17 cellular contexts compared by ENCODE assay signal in the genomic region with DNA sequence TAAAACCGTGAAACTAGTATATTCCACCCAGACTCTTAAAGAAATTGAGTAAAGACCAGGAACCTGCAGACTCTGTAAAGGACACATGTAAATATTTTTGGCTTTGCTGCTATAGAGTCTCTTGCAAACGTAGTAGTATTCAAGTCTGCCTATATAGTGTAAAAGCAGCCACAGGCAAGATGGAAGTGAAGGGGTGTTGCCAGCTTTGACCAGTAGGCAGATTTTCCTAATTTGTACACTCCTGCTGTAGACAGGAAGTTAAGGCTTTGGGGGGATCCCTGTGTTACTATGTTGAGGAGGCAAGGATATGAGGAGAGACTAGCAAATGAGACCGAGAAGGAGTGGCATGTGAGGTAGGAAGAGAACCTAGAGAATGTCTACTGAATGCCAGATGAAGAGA. TPM values are rescaled to one million over a fixed set of nuclear protein-coding genes. Genes with fewer than 3 reads are reported as not detected.
DNase-seq lines count a peak whose midpoint lies in the region; ATAC-seq, FAIRE-seq and TF ChIP-seq lines count a peak whose summit lies in the region.
"Had no signal": no experiment of that assay in that cellular context is flagged by ENCODE, and none has a peak within 500 bp of the region (broad histone marks: within the 10 kb centered on the region; RNA-seq: fewer than 3 reads in every experiment).

No MANE protein-coding gene starts in this region.

- peaks cover 58 to 93% (median 76%) of the 10 kb centered on the region in 4 donors for H3K4me1 Mint-ChIP-seq in CD4-positive, alpha-beta memory T cell
- H3K4me1 Mint-ChIP-seq in HFFc6 (ENCODE audit: low read depth) (peaks cover 61% of the 10 kb centered on the region), neural crest cell (peaks cover 45% of the 10 kb centered on the region)

- peaks cover 92% of the 10 kb centered on the region for H3K4me1 ChIP-seq in CD4-positive, alpha-beta memory T cell (ENCODE audit: insufficient read depth, low read length)

- peak overlapping the region in 5 of 7 donors; percentile 10 to 47 (median 32) for H3K27ac Mint-ChIP-seq in CD4-positive, alpha-beta memory T cell
- H3K27ac Mint-ChIP-seq in HFFc6 (peak overlapping the region; percentile 6; the same call in 1 of the 2 replicates), neural crest cell (ENCODE audit: unreplicated experiment) (no peak overlapping the region)
- H3K27ac Mint-ChIP-seq: activated CD4-positive, alpha-beta T cell treated with anti-CD3 and anti-CD28 coated beads, Interleukin-2, amount 10 ng/mL, durations not matched to agents 7 days and 5 days had no signal

- TF ChIP-seq POLR2A in GM12891 (IDR thresholded peaks at IDR 0.05; ENCODE audit: low read depth, low read length) = no peak

- ATAC-seq in GM21737 (IDR thresholded peaks at IDR 0.05; ENCODE audit: unreplicated experiment) (no peak), HG03039 (IDR thresholded peaks at IDR 0.05; ENCODE audit: unreplicated experiment) (no peak)
- ATAC-seq: gastroesophageal sphincter, left cardiac atrium had no signal

- no peak overlapping the region for H3K4me3 ChIP-seq in CD4-positive, alpha-beta memory T cell (ENCODE audit: low read length in 2 of 2)
- H3K4me3 ChIP-seq in choroid plexus epithelial cell (ENCODE audit: low read depth, low read length) = no peak overlapping the region
- H3K4me3 ChIP-seq: adrenal gland, esophagus muscularis mucosa, gastroesophageal sphincter, spleen had no signal

- peak overlapping the region in 3 of 8 donors; percentile 6 to 21 (median 17) for H3K4me3 Mint-ChIP-seq in CD4-positive, alpha-beta memory T cell
- no peak overlapping the region for H3K4me3 Mint-ChIP-seq in HFFc6
- H3K4me3 Mint-ChIP-seq in neural crest cell = peak overlapping the region; percentile 10
- H3K4me3 Mint-ChIP-seq: activated CD4-positive, alpha-beta T cell treated with anti-CD3 and anti-CD28 coated beads, Interleukin-2, amount 10 ng/mL, durations not matched to agents 7 days and 5 days had no signal

- peaks cover 33 to 61% of the 10 kb centered on the region in 2 donors for H3K36me3 Mint-ChIP-seq in CD4-positive, alpha-beta memory T cell
- peaks cover 43% of the 10 kb centered on the region for H3K36me3 Mint-ChIP-seq in HFFc6 (ENCODE audit: low read depth)
- H3K36me3 Mint-ChIP-seq in neural crest cell (ENCODE audit: low read depth) = peaks cover 14% of the 10 kb centered on the region

- POLR2A ChIA-PET in CD4-positive, alpha-beta memory T cell (lab: Charles Lee; ENCODE audit: partially characterized antibody) = no interaction called here

- no peak for DNase-seq in CD4-positive, alpha-beta memory T cell
- DNase-seq in HFFc6 = no peak
- peak; percentile 13 for DNase-seq in choroid plexus epithelial cell (ENCODE audit: low read depth)
- DNase-seq in neural crest cell (ENCODE audit: low read depth, low spot score) = no peak
- DNase-seq in GM12891 (ENCODE audit: insufficient read length, low spot score) = no peak
- DNase-seq: activated CD4-positive, alpha-beta T cell treated with anti-CD3 and anti-CD28 coated beads, Interleukin-2, amount 10 ng/mL, durations not matched to agents 7 days and 5 days; activated T-cell treated with anti-CD3 and anti-CD28 coated beads, Interleukin-2, amount 50 U/mL, for 1 hour; adrenal gland; EL; left cardiac atrium; NCI-H1105; NCI-H526; spleen had no signal

- no peak overlapping the region for H3K27ac ChIP-seq in CD4-positive, alpha-beta memory T cell (ENCODE audit: low read depth, low read length)
- H3K27ac ChIP-seq: adrenal gland, esophagus muscularis mucosa, gastroesophageal sphincter had no signal

- peaks cover 6% of the 10 kb centered on the region for H3K36me3 ChIP-seq in CD4-positive, alpha-beta memory T cell (ENCODE audit: insufficient read depth, low read length)
- H3K36me3 ChIP-seq: adrenal gland had no signal

- no peak for FAIRE-seq in GM12891 (lab: Jason Lieb, UNC)

- intact Hi-C loops in CD4-positive, alpha-beta memory T cell (cut with micrococcal nuclease) = no loop called here

- H3K9me3 Mint-ChIP-seq in CD4-positive, alpha-beta memory T cell = peaks cover 0 to 2% (median 0%) of the 10 kb centered on the region in 8 donors
- H3K9me3 Mint-ChIP-seq in HFFc6 = no peaks in the 10 kb centered on the region
- H3K9me3 Mint-ChIP-seq in neural crest cell = no peaks in the 10 kb centered on the region
- H3K9me3 Mint-ChIP-seq: activated CD4-positive, alpha-beta T cell treated with anti-CD3 and anti-CD28 coated beads, Interleukin-2, amount 10 ng/mL, durations not matched to agents 7 days and 5 days had no signal

- H3K27me3 ChIP-seq in CD4-positive, alpha-beta memory T cell (ENCODE audit: insufficient read depth, low read length) = no peaks in the 10 kb centered on the region
- H3K27me3 ChIP-seq: adrenal gland, esophagus muscularis mucosa, gastroesophageal sphincter, spleen had no signal

- CTCF ChIA-PET in CD4-positive, alpha-beta memory T cell (lab: Charles Lee; ENCODE audit: partially characterized antibody) = no interaction called here

- no peak for TF ChIP-seq CTCF in HFFc6 (IDR thresholded peaks at IDR 0.05)
- TF ChIP-seq CTCF in choroid plexus epithelial cell (conservative IDR thresholded peaks at IDR 0.05; ENCODE audit: low read depth, low read length) = no peak
- no peak for TF ChIP-seq CTCF in neural crest cell (conservative IDR thresholded peaks at IDR 0.05)

- no peaks in the 10 kb centered on the region for H3K27me3 Mint-ChIP-seq in CD4-positive, alpha-beta memory T cell
- H3K27me3 Mint-ChIP-seq in HFFc6 (ENCODE audit: insufficient read depth) (no peaks in the 10 kb centered on the region), neural crest cell (ENCODE audit: low read depth) (no peaks in the 10 kb centered on the region)
- H3K27me3 Mint-ChIP-seq: activated CD4-positive, alpha-beta T cell treated with anti-CD3 and anti-CD28 coated beads, Interleukin-2, amount 10 ng/mL, durations not matched to agents 7 days and 5 days had no signal

- no peaks in the 10 kb centered on the region for H3K9me3 ChIP-seq in CD4-positive, alpha-beta memory T cell (ENCODE audit: control insufficient read depth in 1 of 2, low read length in 2 of 2)
- H3K9me3 ChIP-seq: adrenal gland, esophagus muscularis mucosa, gastroesophageal sphincter, spleen had no signal

TF ChIP-seq in GM12891, 5 proteins besides CTCF, POLR2A, EP300 and RAD21:
- no peak for TF ChIP-seq TAF1 (IDR thresholded peaks at IDR 0.05; ENCODE audit: low read depth, low read length)
- no peak for TF ChIP-seq SPI1 (IDR thresholded peaks at IDR 0.05; ENCODE audit: low read depth, low read length)
- no peak for TF ChIP-seq POU2F2 (IDR thresholded peaks at IDR 0.05; ENCODE audit: low read depth, low read length)

RNA-seq across cellular contexts. Expression of a gene that starts 27.7 kb away (rescaled TPM):
- total RNA-seq in CD4-positive, alpha-beta memory T cell = 100 to 1,000 TPM; 170 to 174 TPM
- polyA plus RNA-seq in CD4-positive, alpha-beta memory T cell = 100 to 1,000 TPM in 1 of 2 donors, 10 to 100 TPM in 1; 44.1 to 114 TPM
- 10 to 100 TPM; 67.2 to 81.5 (median 74.3) TPM for total RNA-seq in HFFc6 (2021; fragmentation: NEBNext Ultra II Directional; extraction: Animal tissue kit (Norgen Biotek cat#: 25700))
- total RNA-seq in neural crest cell = 123 and 137 TPM in 2 replicates
- polyA plus RNA-seq in GM12891 (2012; ENCODE audit: low read depth, missing spikeins) = 51.8 TPM
